22 cellular contexts compared by ENCODE assay signal in the genomic region with DNA sequence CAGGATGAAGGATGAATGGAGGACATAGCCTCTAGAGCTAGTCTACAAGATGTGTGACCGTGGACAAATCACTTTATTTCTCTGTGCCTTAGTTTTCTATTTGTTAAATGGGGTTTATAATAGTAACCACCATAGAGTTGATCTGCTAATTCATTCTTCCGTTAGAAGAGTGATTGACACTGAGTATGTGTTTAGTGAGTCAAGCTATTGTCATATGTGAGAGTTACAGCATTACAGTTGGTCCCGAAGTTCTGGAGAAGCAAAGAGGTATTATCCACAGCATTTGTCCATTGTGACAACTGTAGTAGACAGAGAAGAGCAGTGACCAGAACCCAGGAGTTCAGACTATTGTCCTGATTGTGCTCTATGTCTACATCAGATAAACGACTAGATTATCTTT.
"Had no signal": no experiment of that assay in that cellular context is flagged by ENCODE, and none has a peak within 500 bp of the region (broad histone marks: within the 10 kb centered on the region; RNA-seq: fewer than 3 reads in every experiment).

No MANE protein-coding gene starts in this region.

- H3K27ac ChIP-seq: breast epithelium, prostate gland, right atrium auricular region, tibial artery had no signal

- H3K27ac Mint-ChIP-seq: activated CD4-positive, alpha-beta T cell treated with anti-CD3 and anti-CD28 coated beads, Interleukin-2, amount 10 ng/mL, durations not matched to agents 24 days and 14 days; activated CD8-positive, alpha-beta T cell treated with anti-CD3 and anti-CD28 coated beads for 36 hours; activated naive CD4-positive, alpha-beta T cell treated with anti-CD3 and anti-CD28 coated beads for 36 hours had no signal

- H3K4me3 Mint-ChIP-seq: activated CD4-positive, alpha-beta T cell treated with anti-CD3 and anti-CD28 coated beads, Interleukin-2, amount 10 ng/mL, durations not matched to agents 24 days and 14 days; activated CD8-positive, alpha-beta T cell treated with anti-CD3 and anti-CD28 coated beads for 36 hours; activated naive CD4-positive, alpha-beta T cell treated with anti-CD3 and anti-CD28 coated beads for 36 hours; neural crest cell had no signal

- H3K4me3 ChIP-seq: breast epithelium, lung, prostate gland, right atrium auricular region, tibial artery had no signal

- H3K27me3 Mint-ChIP-seq: activated CD8-positive, alpha-beta T cell treated with anti-CD3 and anti-CD28 coated beads for 36 hours had no signal

- H3K4me1 ChIP-seq: breast epithelium, prostate gland, tibial artery had no signal

- H3K36me3 ChIP-seq: breast epithelium, prostate gland, right atrium auricular region, tibial artery had no signal

- ATAC-seq: activated CD8-positive, alpha-beta T cell treated with anti-CD3 and anti-CD28 coated beads for 36 hours; left cardiac atrium; stimulated activated naive CD8-positive, alpha-beta T cell treated with anti-CD3 and anti-CD28 coated beads, Interleukin-15, Interleukin-2, amounts not matched to agents 100 U/mL and 50 U/mL, for 24 hours had no signal

- H3K9me3 ChIP-seq: breast epithelium, prostate gland, right atrium auricular region, tibial artery had no signal

- H3K9me3 Mint-ChIP-seq: activated naive CD4-positive, alpha-beta T cell treated with anti-CD3 and anti-CD28 coated beads for 36 hours; neural crest cell had no signal

- H3K27me3 ChIP-seq: breast epithelium, right atrium auricular region, tibial artery had no signal

- DNase-seq: activated CD8-positive, alpha-beta T cell treated with anti-CD3 and anti-CD28 coated beads for 36 hours; activated naive CD4-positive, alpha-beta T cell treated with anti-CD3 and anti-CD28 coated beads for 36 hours; activated T-cell treated with anti-CD3 and anti-CD28 coated beads, Interleukin-2, amount 50 U/mL, for 1 hour; foreskin melanocyte; glutamatergic neuron; hippocampal formation; left cardiac atrium; midbrain; stimulated activated CD4-positive, alpha-beta T cell treated with anti-CD3 and anti-CD28 coated beads, Interleukin-12 subunit alpha, Interleukin-12 subunit beta, amount 100 ng/mL, for 4 hours; stimulated activated CD4-positive, alpha-beta T cell treated with anti-CD3 and anti-CD28 coated beads, Interleukin-1b, Interleukin-23, amount 100 ng/mL, for 48 hours; stimulated activated CD8-positive, alpha-beta memory T cell treated with anti-CD3 and anti-CD28 coated beads, Interleukin-4, amount 100 ng/mL, for 48 hours; stimulated activated naive CD8-positive, alpha-beta T cell treated with anti-CD3 and anti-CD28 coated beads, Interleukin-15, Interleukin-2, amounts not matched to agents 100 U/mL and 50 U/mL, for 24 hours; substantia nigra; T-helper 1 cell; T1000; tibial artery had no signal

- H3K4me1 Mint-ChIP-seq: neural crest cell had no signal
